Comparison of ENCODE assay signal across 8 cellular contexts in genomic region chr6:159654483-159655098, GRCh38. TPM values are rescaled to one million over a fixed set of nuclear protein-coding genes. Genes with fewer than 3 reads are reported as not detected.
A peak's percentile ranks its signal among the peaks of the same experiment; 100 is the strongest.
DNase-seq lines count a peak whose midpoint lies in the region; ATAC-seq and TF ChIP-seq lines count a peak whose summit lies in the region.

No MANE protein-coding gene starts in this region.

- DNase-seq in DMS 273 (lab: John Stamatoyannopoulos, UW; ENCODE audit: unreplicated experiment) (peak; percentile 88), HT-29 (ENCODE audit: low spot score) (peak; percentile 56), NOMO-1 (lab: John Stamatoyannopoulos, UW; ENCODE audit: unreplicated experiment in 2 of 2) (peak; percentile 33 to 79), cerebellum (ENCODE audit: low spot score) (peak; percentile 15), right lobe of liver (no peak), amygdala (lab: John Stamatoyannopoulos, UW) (no peak)
- DNase-seq in stimulated activated CD4-positive, alpha-beta T cell treated with anti-CD3 and anti-CD28 coated beads, Interleukin-4, amount 100 ng/mL, for 1 hour, result no peak

- no peaks in the 10 kb centered on the region for H3K27me3 ChIP-seq in right lobe of liver

- no peaks in the 10 kb centered on the region for H3K9me3 ChIP-seq in right lobe of liver

- TF ChIP-seq CTCF in right lobe of liver (IDR thresholded peaks at IDR 0.05), result peak; percentile 53 to 63 (median 58)

- H3K4me1 ChIP-seq in right lobe of liver, result no peaks in the 10 kb centered on the region

- no peaks in the 10 kb centered on the region for H3K36me3 ChIP-seq in right lobe of liver

- H3K4me3 ChIP-seq in right lobe of liver, result no peak overlapping the region

- WGBS in right lobe of liver (ENCODE audit: insufficient coverage, low coverage, low lambda C conversion rate, missing lambda C conversion rate), result 0% methylated on average over 2 of the region's 2 CpGs

- intact Hi-C loops in right lobe of liver (cut with DNase I), result loop anchor here in 1 of 2 donors (5.0 kb wide), 1 partner anchor 482 kb away; no protein-coding TSS in a partner anchor

- no peak overlapping the region for H3K27ac ChIP-seq in right lobe of liver

- peak; percentile 28 to 67 (median 59) for ATAC-seq in right lobe of liver
- no peak for ATAC-seq in GM19467 (IDR thresholded peaks at IDR 0.05; ENCODE audit: unreplicated experiment)

- no peak for TF ChIP-seq POLR2A in right lobe of liver (IDR thresholded peaks at IDR 0.05)

RNA-seq across cellular contexts. Expression of gene SOD2, which starts 38.5 kb away (rescaled TPM):
- 64.8 and 69.7 TPM in 2 replicates for total RNA-seq in HT-29 (2014; rRNA removed; shearing (Covaris generic))
- total RNA-seq in cerebellum (45.4 TPM), right lobe of liver (1,000 to 10,000 TPM in 3 of 6 experiments, 100 to 1,000 TPM in 3; 606 to 3,254 (median 1,720) TPM)

Comparison
In these comparisons a context has a peak if more than half of its experiments do, and no peak if none do; other contexts are left out.
1. DNase-seq: peak in DMS 273 (single experiment), HT-29 (single experiment), NOMO-1 (2 of 2) and cerebellum (single experiment); none in right lobe of liver (0 of 3), stimulated activated CD4-positive, alpha-beta T cell treated with anti-CD3 and anti-CD28 coated beads, Interleukin-4, amount 100 ng/mL, for 1 hour (single experiment) and amygdala (0 of 56).